Comparison of ENCODE assay signal across 26 cellular contexts in genomic region chr9:18495065-18495464, GRCh38. TPM values are rescaled to one million over a fixed set of nuclear protein-coding genes. Genes with fewer than 3 reads are reported as not detected.
DNase-seq lines count a peak whose midpoint lies in the region; FAIRE-seq and TF ChIP-seq lines count a peak whose summit lies in the region.
"Had no signal": no experiment of that assay in that cellular context is flagged by ENCODE, and none has a peak within 500 bp of the region (broad histone marks: within the 10 kb centered on the region; RNA-seq: fewer than 3 reads in every experiment).

No MANE protein-coding gene starts in this region.

- H3K27me3 ChIP-seq in BE2C (no peaks in the 10 kb centered on the region), uterus (no peaks in the 10 kb centered on the region)

- intact Hi-C loops in uterus (cut with DNase I; ENCODE audit: low total_unique reads) = no loop called here
- intact Hi-C loops in activated CD4-positive, alpha-beta T cell treated with anti-CD3 and anti-CD28 coated beads, Interleukin-2, amount 10 ng/mL, durations not matched to agents 24 days and 14 days (cut with micrococcal nuclease) = no loop called here

- H3K9me3 ChIP-seq in BE2C = no peaks in the 10 kb centered on the region
- H3K9me3 ChIP-seq in uterus = no peaks in the 10 kb centered on the region
- H3K9me3 ChIP-seq: A549, Caco-2 had no signal

- no peaks in the 10 kb centered on the region for H3K4me1 Mint-ChIP-seq in immature natural killer cell
- H3K4me1 Mint-ChIP-seq in activated CD4-positive, alpha-beta T cell treated with anti-CD3 and anti-CD28 coated beads, Interleukin-2, amount 10 ng/mL, durations not matched to agents 24 days and 14 days = no peaks in the 10 kb centered on the region

- no peaks in the 10 kb centered on the region for H3K36me3 Mint-ChIP-seq in immature natural killer cell
- no peaks in the 10 kb centered on the region for H3K36me3 Mint-ChIP-seq in activated CD4-positive, alpha-beta T cell treated with anti-CD3 and anti-CD28 coated beads, Interleukin-2, amount 10 ng/mL, durations not matched to agents 24 days and 14 days (ENCODE audit: low read depth)
- H3K36me3 Mint-ChIP-seq: CD8-positive, alpha-beta T cell had no signal

- H3K27ac ChIP-seq in uterus = no peak overlapping the region
- H3K27ac ChIP-seq: A549, C4-2B, PC-9 had no signal

- H3K36me3 ChIP-seq in BE2C = no peaks in the 10 kb centered on the region
- H3K36me3 ChIP-seq in uterus = no peaks in the 10 kb centered on the region

- TF ChIP-seq POLR2A in H54 (IDR thresholded peaks at IDR 0.05; ENCODE audit: low read depth, low read length) (no peak), uterus (IDR thresholded peaks at IDR 0.05) (no peak)

- H3K4me1 ChIP-seq in BE2C (no peaks in the 10 kb centered on the region), uterus (peaks cover 2 to 10% of the 10 kb centered on the region in 2 donors)
- H3K4me1 ChIP-seq: A549, Caco-2 had no signal

- H3K9me3 Mint-ChIP-seq in immature natural killer cell = peaks cover 0 to 3% (median under 1%) of the 10 kb centered on the region in 6 donors
- no peaks in the 10 kb centered on the region for H3K9me3 Mint-ChIP-seq in activated CD4-positive, alpha-beta T cell treated with anti-CD3 and anti-CD28 coated beads, Interleukin-2, amount 10 ng/mL, durations not matched to agents 24 days and 14 days
- H3K9me3 Mint-ChIP-seq: CD8-positive, alpha-beta T cell had no signal

- peaks cover 0 to 3% (median 1%) of the 10 kb centered on the region in 3 donors for H3K27me3 Mint-ChIP-seq in immature natural killer cell (ENCODE audit: low read depth in 3 of 3)
- H3K27me3 Mint-ChIP-seq in activated CD4-positive, alpha-beta T cell treated with anti-CD3 and anti-CD28 coated beads, Interleukin-2, amount 10 ng/mL, durations not matched to agents 24 days and 14 days = no peaks in the 10 kb centered on the region

- H3K27ac Mint-ChIP-seq in immature natural killer cell = no peak overlapping the region
- no peak overlapping the region for H3K27ac Mint-ChIP-seq in activated CD4-positive, alpha-beta T cell treated with anti-CD3 and anti-CD28 coated beads, Interleukin-2, amount 10 ng/mL, durations not matched to agents 24 days and 14 days
- H3K27ac Mint-ChIP-seq: CD8-positive, alpha-beta T cell had no signal

- no peak overlapping the region for H3K4me3 ChIP-seq in fibroblast of villous mesenchyme (ENCODE audit: low read depth, low read length)
- H3K4me3 ChIP-seq in BE2C (ENCODE audit: low read depth, low read length) = no peak overlapping the region
- no peak overlapping the region for H3K4me3 ChIP-seq in uterus
- H3K4me3 ChIP-seq: A549, GM12878, PC-9 had no signal

- no peak for TF ChIP-seq CTCF in fibroblast of villous mesenchyme (IDR thresholded peaks at IDR 0.05; ENCODE audit: insufficient read depth, low read depth, low read length)
- TF ChIP-seq CTCF in BE2C (IDR thresholded peaks at IDR 0.05; ENCODE audit: low read depth, low read length) = no peak
- no peak for TF ChIP-seq CTCF in uterus (IDR thresholded peaks at IDR 0.05)

- DNase-seq in H54 (ENCODE audit: insufficient read length, low spot score) (no peak), RKO (ENCODE audit: low spot score) (peak; percentile 43), fibroblast of villous mesenchyme (ENCODE audit: low read depth) (peak; percentile 23), immature natural killer cell (no peak), BE2C (no peak), uterus (no peak)
- DNase-seq in activated CD4-positive, alpha-beta T cell treated with anti-CD3 and anti-CD28 coated beads, Interleukin-2, amount 10 ng/mL, durations not matched to agents 24 days and 14 days = no peak
- DNase-seq: Caco-2; CD8-positive, alpha-beta T cell; GDM1; Karpas-422; NCI-H1105 treated with DMSO at 0.1 percent for 48 hours; NCI-H146; NCI-H1930; NCI-H2107; NCI-H446; NCI-H526; NCI-H82; NK-92 treated with Interleukin-12 subunit alpha and Interleukin-12 subunit beta, amount 100 ng/mL, for 24 hours; PC-9; SHP77 treated with DMSO at 0.1 percent for 48 hours had no signal

- H3K4me3 Mint-ChIP-seq in immature natural killer cell = no peak overlapping the region
- no peak overlapping the region for H3K4me3 Mint-ChIP-seq in activated CD4-positive, alpha-beta T cell treated with anti-CD3 and anti-CD28 coated beads, Interleukin-2, amount 10 ng/mL, durations not matched to agents 24 days and 14 days
- H3K4me3 Mint-ChIP-seq: CD8-positive, alpha-beta T cell had no signal

- peak; percentile 33 for FAIRE-seq in H54 (lab: Jason Lieb, UNC)
- FAIRE-seq: A549, GM12878, H1 had no signal

RNA-seq across cellular contexts. Expression of gene ADAMTSL1, which starts 21.1 kb away (rescaled TPM):
- total RNA-seq in fibroblast of villous mesenchyme (3.0 and 10.0 TPM in 2 replicates), uterus (100 to 1,000 TPM in 3 of 4 donors, 10 to 100 TPM in 1; 30.0 to 186 (median 138) TPM)
- polyA plus RNA-seq in immature natural killer cell = not detected
- polyA plus RNA-seq in BE2C (2012; ENCODE audit: insufficient read depth, insufficient read length, low read depth) = 0.29 TPM
- total RNA-seq in activated CD4-positive, alpha-beta T cell treated with anti-CD3 and anti-CD28 coated beads, Interleukin-2, amount 10 ng/mL, durations not matched to agents 24 days and 14 days = not detected in 2 replicates
- total RNA-seq: Caco-2; CD8-positive, alpha-beta T cell; HT-29; PC-9 had no signal

Comparison
In these comparisons a context has a peak if more than half of its experiments do, and no peak if none do; other contexts are left out.
1. DNase-seq: peak in RKO (single experiment) and fibroblast of villous mesenchyme (single experiment); none in H54 (single experiment), immature natural killer cell (0 of 3), BE2C (single experiment), uterus (0 of 2) and activated CD4-positive, alpha-beta T cell treated with anti-CD3 and anti-CD28 coated beads, Interleukin-2, amount 10 ng/mL, durations not matched to agents 24 days and 14 days (single experiment).